Comparison of ENCODE assay signal across 8 cellular contexts in genomic region chr5:24668050-24668449, GRCh38.
"Had no signal": no experiment of that assay in that cellular context is flagged by ENCODE, and none has a peak within 500 bp of the region (broad histone marks: within the 10 kb centered on the region; RNA-seq: fewer than 3 reads in every experiment).

No MANE protein-coding gene starts in this region.

- FAIRE-seq: G401.6, GM12878, GM12891, GM12892, GM18507, GM19239 had no signal

- DNase-seq: GDM1, GF-D8 had no signal

- ATAC-seq: GM12878 had no signal

- H3K4me3 ChIP-seq: GM12878 had no signal
